13 cellular contexts compared by ENCODE assay signal in the genomic region with DNA sequence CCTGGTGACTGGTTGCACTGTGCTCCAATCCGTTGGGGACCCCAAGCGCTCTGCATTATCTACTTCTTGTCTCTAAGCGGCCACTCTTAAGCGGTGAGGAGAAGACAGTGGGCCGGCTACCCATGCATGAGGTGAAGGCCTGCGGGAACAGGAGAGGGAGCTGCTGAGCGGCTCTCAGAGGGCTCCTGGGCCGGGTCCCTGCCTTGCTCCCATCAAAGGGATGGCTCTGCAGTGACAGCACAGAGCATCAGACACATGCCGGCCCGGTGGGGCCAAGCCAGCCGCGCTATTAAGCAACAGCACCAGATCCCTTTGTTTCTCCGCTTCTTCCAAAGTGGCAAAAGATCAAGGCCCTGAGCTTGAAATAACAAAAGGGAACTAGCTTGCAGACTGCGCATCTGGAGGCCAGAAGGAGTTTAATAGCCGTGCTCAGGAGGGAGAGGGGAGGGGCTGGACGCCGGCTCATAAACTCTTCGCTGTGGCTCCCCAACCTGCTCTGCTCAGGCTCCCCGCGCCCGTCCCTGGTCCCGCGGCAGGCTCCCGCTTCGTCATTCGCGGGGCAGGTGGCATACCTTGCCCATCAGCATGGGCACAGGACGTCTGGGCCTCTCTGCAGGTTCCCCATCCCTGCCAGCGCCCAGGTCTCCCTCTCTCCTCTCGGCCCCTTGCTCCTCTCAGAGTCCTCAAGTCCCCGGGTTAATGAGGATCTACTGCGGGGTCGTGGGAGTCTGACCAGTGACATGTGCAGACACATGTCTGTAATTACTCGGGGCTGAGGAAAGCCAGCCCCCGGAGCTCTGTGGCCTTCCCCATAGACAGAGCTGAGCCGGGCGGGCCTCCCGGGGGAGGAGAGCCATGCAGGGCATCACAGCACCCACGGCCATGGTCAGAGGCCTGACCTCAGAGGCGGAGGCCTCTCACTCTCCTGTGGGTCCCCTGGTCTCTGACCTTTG.
DNase-seq lines count a peak whose midpoint lies in the region; ATAC-seq lines count a peak whose summit lies in the region.
"Had no signal": no experiment of that assay in that cellular context is flagged by ENCODE, and none has a peak within 500 bp of the region (broad histone marks: within the 10 kb centered on the region; RNA-seq: fewer than 3 reads in every experiment).

No MANE protein-coding gene starts in this region.

- peaks cover 6% of the 10 kb centered on the region for H3K27me3 Mint-ChIP-seq in activated CD4-positive, alpha-beta memory T cell treated with anti-CD3 and anti-CD28 coated beads, Interleukin-2, amount 10 ng/mL, durations not matched to agents 7 days and 5 days
- peaks cover 5% of the 10 kb centered on the region for H3K27me3 Mint-ChIP-seq in activated CD4-positive, alpha-beta T cell treated with anti-CD3 and anti-CD28 coated beads, Interleukin-2, amount 10 ng/mL, durations not matched to agents 24 days and 14 days

- H3K27ac Mint-ChIP-seq in activated CD4-positive, alpha-beta memory T cell treated with anti-CD3 and anti-CD28 coated beads, Interleukin-2, amount 10 ng/mL, durations not matched to agents 7 days and 5 days: no peak overlapping the region
- H3K27ac Mint-ChIP-seq in activated CD4-positive, alpha-beta T cell treated with anti-CD3 and anti-CD28 coated beads, Interleukin-2, amount 10 ng/mL, durations not matched to agents 24 days and 14 days: no peak overlapping the region
- H3K27ac Mint-ChIP-seq: activated T-helper 2 cell treated with anti-CD3 and anti-CD28 coated beads, Interferon-gamma antibody, Interleukin-2, Interleukin-4, amounts not matched to agents 10 μg/mL and 5 μg/mL and 100 μg/mL, durations not matched to agents 14 hours and 24 hours and 36 hours; T-helper 2 cell treated with Interferon-gamma antibody and Interleukin-4, amounts not matched to agents 5 μg/mL and 100 μg/mL, for 36 hours had no signal

- intact Hi-C loops in activated CD4-positive, alpha-beta T cell treated with anti-CD3 and anti-CD28 coated beads, Interleukin-2, amount 10 ng/mL, durations not matched to agents 24 days and 14 days (cut with micrococcal nuclease): no loop called here

- ATAC-seq in GM18868 (IDR thresholded peaks at IDR 0.05; ENCODE audit: unreplicated experiment) (no peak), GM21360 (IDR thresholded peaks at IDR 0.05; ENCODE audit: unreplicated experiment) (no peak)

- DNase-seq in AG08395 (ENCODE audit: low spot score) (peak; percentile 69), MV-4-11 (lab: John Stamatoyannopoulos, UW) (peak; percentile 94), epidermal melanocyte (ENCODE audit: insufficient read length, low spot score) (peak; percentile 41), mucosa of gallbladder (ENCODE audit: low spot score) (peak; percentile 64)
- DNase-seq in activated CD4-positive, alpha-beta memory T cell treated with anti-CD3 and anti-CD28 coated beads, Interleukin-2, amount 10 ng/mL, durations not matched to agents 7 days and 5 days: no peak
- DNase-seq in activated CD4-positive, alpha-beta T cell treated with anti-CD3 and anti-CD28 coated beads, Interleukin-2, amount 10 ng/mL, durations not matched to agents 24 days and 14 days: no peak
- DNase-seq: erythroblast, naive B cell, NCI-H446 had no signal

- POLR2A ChIA-PET in activated CD4-positive, alpha-beta memory T cell treated with anti-CD3 and anti-CD28 coated beads, Interleukin-2, amount 10 ng/mL, durations not matched to agents 7 days and 5 days (lab: Charles Lee): no interaction called here

- CTCF ChIA-PET in activated CD4-positive, alpha-beta memory T cell treated with anti-CD3 and anti-CD28 coated beads, Interleukin-2, amount 10 ng/mL, durations not matched to agents 7 days and 5 days (lab: Charles Lee): interaction anchor here (2.2 kb wide), 1 partner anchor 10 kb away, joined by 5 read pairs; no protein-coding TSS in a partner anchor

- no peaks in the 10 kb centered on the region for H3K4me1 Mint-ChIP-seq in activated CD4-positive, alpha-beta memory T cell treated with anti-CD3 and anti-CD28 coated beads, Interleukin-2, amount 10 ng/mL, durations not matched to agents 7 days and 5 days
- no peaks in the 10 kb centered on the region for H3K4me1 Mint-ChIP-seq in activated CD4-positive, alpha-beta T cell treated with anti-CD3 and anti-CD28 coated beads, Interleukin-2, amount 10 ng/mL, durations not matched to agents 24 days and 14 days
- H3K4me1 Mint-ChIP-seq: naive B cell had no signal

- H3K36me3 Mint-ChIP-seq in activated CD4-positive, alpha-beta memory T cell treated with anti-CD3 and anti-CD28 coated beads, Interleukin-2, amount 10 ng/mL, durations not matched to agents 7 days and 5 days (ENCODE audit: low read depth): no peaks in the 10 kb centered on the region
- peaks cover 2% of the 10 kb centered on the region for H3K36me3 Mint-ChIP-seq in activated CD4-positive, alpha-beta T cell treated with anti-CD3 and anti-CD28 coated beads, Interleukin-2, amount 10 ng/mL, durations not matched to agents 24 days and 14 days (ENCODE audit: low read depth)

- no peaks in the 10 kb centered on the region for H3K9me3 Mint-ChIP-seq in activated CD4-positive, alpha-beta memory T cell treated with anti-CD3 and anti-CD28 coated beads, Interleukin-2, amount 10 ng/mL, durations not matched to agents 7 days and 5 days
- H3K9me3 Mint-ChIP-seq in activated CD4-positive, alpha-beta T cell treated with anti-CD3 and anti-CD28 coated beads, Interleukin-2, amount 10 ng/mL, durations not matched to agents 24 days and 14 days: no peaks in the 10 kb centered on the region
- H3K9me3 Mint-ChIP-seq: activated T-helper 2 cell treated with anti-CD3 and anti-CD28 coated beads, Interferon-gamma antibody, Interleukin-2, Interleukin-4, amounts not matched to agents 10 μg/mL and 5 μg/mL and 100 μg/mL, durations not matched to agents 14 hours and 24 hours and 36 hours; T-helper 2 cell treated with Interferon-gamma antibody and Interleukin-4, amounts not matched to agents 5 μg/mL and 100 μg/mL, for 36 hours had no signal

- H3K4me3 Mint-ChIP-seq in activated CD4-positive, alpha-beta memory T cell treated with anti-CD3 and anti-CD28 coated beads, Interleukin-2, amount 10 ng/mL, durations not matched to agents 7 days and 5 days: no peak overlapping the region
- H3K4me3 Mint-ChIP-seq in activated CD4-positive, alpha-beta T cell treated with anti-CD3 and anti-CD28 coated beads, Interleukin-2, amount 10 ng/mL, durations not matched to agents 24 days and 14 days: no peak overlapping the region
- H3K4me3 Mint-ChIP-seq: naive B cell; T-helper 2 cell treated with Interferon-gamma antibody and Interleukin-4, amounts not matched to agents 5 μg/mL and 100 μg/mL, for 36 hours had no signal

Comparison
In these comparisons a context has a peak if more than half of its experiments do, and no peak if none do; other contexts are left out.
1. DNase-seq: peak in AG08395 (single experiment), MV-4-11 (single experiment), epidermal melanocyte (single experiment) and mucosa of gallbladder (single experiment); none in activated CD4-positive, alpha-beta memory T cell treated with anti-CD3 and anti-CD28 coated beads, Interleukin-2, amount 10 ng/mL, durations not matched to agents 7 days and 5 days (single experiment) and activated CD4-positive, alpha-beta T cell treated with anti-CD3 and anti-CD28 coated beads, Interleukin-2, amount 10 ng/mL, durations not matched to agents 24 days and 14 days (single experiment).